ENCODE assay signal across 22 cellular contexts in the genomic region with DNA sequence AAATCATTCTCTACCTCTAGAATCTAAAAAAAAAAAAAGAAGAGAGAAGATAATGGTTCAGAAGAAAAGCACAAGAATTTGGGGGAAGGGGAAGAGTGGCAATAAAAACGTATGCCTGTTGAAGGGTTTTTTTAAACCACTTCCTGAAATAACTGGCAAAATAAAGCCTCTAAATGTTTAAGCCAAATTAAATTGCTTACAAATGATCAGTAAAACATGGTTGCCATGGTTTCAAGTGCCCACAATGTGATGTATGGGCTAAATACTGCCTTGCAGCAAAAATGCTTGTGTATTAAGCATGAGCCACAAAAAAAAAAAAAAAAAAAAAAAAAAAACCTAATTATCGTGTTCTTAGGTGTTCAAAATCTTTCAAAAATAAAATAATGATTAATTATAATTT.
DNase-seq lines count a peak whose midpoint lies in the region; ATAC-seq and TF ChIP-seq lines count a peak whose summit lies in the region.
"Had no signal": no experiment of that assay in that cellular context is flagged by ENCODE, and none has a peak within 500 bp of the region (broad histone marks: within the 10 kb centered on the region; RNA-seq: fewer than 3 reads in every experiment).

No MANE protein-coding gene starts in this region.

- H2AFZ ChIP-seq in SK-N-SH (ENCODE audit: low read depth) = peak overlapping the region; percentile 75; the same call in 1 of the 2 replicates
- H2AFZ ChIP-seq in hepatocyte = peak overlapping the region; percentile 25

- TF ChIP-seq CTCF in SK-N-SH (IDR thresholded peaks at IDR 0.05) (no peak), hepatocyte (IDR thresholded peaks at IDR 0.05; ENCODE audit: poor library complexity) (no peak), HFFc6 (IDR thresholded peaks at IDR 0.05) (no peak)

- CTCF ChIA-PET in SK-N-SH (lab: Yijun Ruan, JAX) = interaction anchor here (1.1 to 1.2 kb wide), 2 partner anchors 38 to 40 kb away, joined by 3 read pairs; no protein-coding TSS in a partner anchor

- POLR2A ChIA-PET in SK-N-SH (lab: Yijun Ruan, JAX) = interaction anchor here (0.5 kb wide), 1 partner anchor 1019 kb away, joined by 5 read pairs; no protein-coding TSS in a partner anchor

- H3K27ac Mint-ChIP-seq in HFFc6 = no peak overlapping the region
- H3K27ac Mint-ChIP-seq: CD4-positive, alpha-beta memory T cell; IgD-negative memory B cell; T-helper 1 cell treated with Interleukin-12 subunit alpha and Interleukin-12 subunit beta and Interleukin-4 antibody, amounts not matched to agents 30 μg/mL and 1 μg/mL, for 36 hours had no signal

- ATAC-seq in GM21737 (IDR thresholded peaks at IDR 0.05; ENCODE audit: unreplicated experiment) = no peak

- no peaks in the 10 kb centered on the region for H3F3A ChIP-seq in SK-N-SH (replicated peaks; ENCODE audit: insufficient read depth)

- no peaks in the 10 kb centered on the region for H3K79me2 ChIP-seq in SK-N-SH (ENCODE audit: insufficient read depth)
- no peaks in the 10 kb centered on the region for H3K79me2 ChIP-seq in hepatocyte

- H3K36me3 Mint-ChIP-seq in HFFc6 (ENCODE audit: low read depth) = no peaks in the 10 kb centered on the region; the same call in 1 of the 2 replicates
- H3K36me3 Mint-ChIP-seq: CD4-positive, alpha-beta memory T cell; IgD-negative memory B cell had no signal

- no peak overlapping the region for H3K27ac ChIP-seq in BLaER1
- peak overlapping the region; percentile 39 to 91; a peak in 3 of 4 replicates for H3K27ac ChIP-seq in SK-N-SH (ENCODE audit: low read depth in 2 of 2, low read length in 1 of 2)
- no peak overlapping the region for H3K27ac ChIP-seq in hepatocyte
- H3K27ac ChIP-seq: BLaER1 treated with 17β-estradiol and CSF1 and Interleukin-3, amounts not matched to agents 10 nM and 100 nM had no signal

- H3K27me3 Mint-ChIP-seq in HFFc6 (ENCODE audit: insufficient read depth) = peaks cover 20% of the 10 kb centered on the region

- H3K4me3 Mint-ChIP-seq in HFFc6 = no peak overlapping the region
- H3K4me3 Mint-ChIP-seq: CD4-positive, alpha-beta memory T cell; IgD-negative memory B cell; T-helper 1 cell treated with Interleukin-12 subunit alpha and Interleukin-12 subunit beta and Interleukin-4 antibody, amounts not matched to agents 30 μg/mL and 1 μg/mL, for 36 hours had no signal

- H3K36me3 ChIP-seq in BLaER1 (no peaks in the 10 kb centered on the region), SK-N-SH (replicated peaks in 1 of 2; ENCODE audit: control insufficient read depth in 1 of 2, insufficient read depth in 2 of 2, low read length in 1 of 2) (no peaks in the 10 kb centered on the region), hepatocyte (replicated peaks; ENCODE audit: insufficient read depth, low read depth) (no peaks in the 10 kb centered on the region)
- H3K36me3 ChIP-seq: BLaER1 treated with 17β-estradiol and CSF1 and Interleukin-3, amounts not matched to agents 10 nM and 100 nM had no signal

- H3K27me3 ChIP-seq in BLaER1 (no peaks in the 10 kb centered on the region), SK-N-SH (ENCODE audit: insufficient read depth) (no peaks in the 10 kb centered on the region), hepatocyte (no peaks in the 10 kb centered on the region)
- H3K27me3 ChIP-seq: BLaER1 treated with 17β-estradiol and CSF1 and Interleukin-3, amounts not matched to agents 10 nM and 100 nM had no signal

- no peaks in the 10 kb centered on the region; the same call in 1 of the 2 replicates for H3K4me1 Mint-ChIP-seq in HFFc6 (ENCODE audit: low read depth)
- H3K4me1 Mint-ChIP-seq: IgD-negative memory B cell had no signal

- DNase-seq in Jurkat, Clone E6-1 (ENCODE audit: low read depth, low spot score) = peak; percentile 73
- no peak for DNase-seq in SK-N-SH
- DNase-seq in hepatocyte (ENCODE audit: low spot score) = no peak
- no peak for DNase-seq in activated gamma-delta T cell (lab: John Stamatoyannopoulos, UW)
- no peak for DNase-seq in HFFc6
- DNase-seq: Caco-2; CD4-positive, alpha-beta memory T cell; GOT3; HCEC 1CT; MM.1S; NCI-H1092; NCI-H1436; NCI-H1930; NCI-H2171 treated with DMSO at 0.1 percent for 48 hours; NCI-H526 treated with DMSO at 0.1 percent for 48 hours; NK-92 treated with Interleukin-12 subunit alpha and Interleukin-12 subunit beta, amount 100 ng/mL, for 24 hours; SIG-M5 had no signal

- TF ChIP-seq RAD21 in SK-N-SH (IDR thresholded peaks at IDR 0.05; ENCODE audit: low read length) = no peak

- no peaks in the 10 kb centered on the region for H3K9me2 ChIP-seq in SK-N-SH
- H3K9me2 ChIP-seq in hepatocyte (replicated peaks; ENCODE audit: insufficient read depth) = no peaks in the 10 kb centered on the region

- peaks cover 5% of the 10 kb centered on the region; the same call in 1 of the 2 replicates for H3K9me3 Mint-ChIP-seq in HFFc6
- H3K9me3 Mint-ChIP-seq: CD4-positive, alpha-beta memory T cell; IgD-negative memory B cell; T-helper 1 cell treated with Interleukin-12 subunit alpha and Interleukin-12 subunit beta and Interleukin-4 antibody, amounts not matched to agents 30 μg/mL and 1 μg/mL, for 36 hours had no signal

- 0 out of 2 replicates have a peak, but pooled peaks cover 8% of the 10 kb centered on the region for H3K9me3 ChIP-seq in BLaER1
- no peaks in the 10 kb centered on the region for H3K9me3 ChIP-seq in SK-N-SH
- H3K9me3 ChIP-seq in hepatocyte (ENCODE audit: low read depth) = no peaks in the 10 kb centered on the region
- H3K9me3 ChIP-seq: Caco-2 had no signal

- H4K20me1 ChIP-seq in BLaER1 (no peaks in the 10 kb centered on the region), SK-N-SH (ENCODE audit: insufficient read depth) (no peaks in the 10 kb centered on the region), hepatocyte (ENCODE audit: insufficient read depth, poor library complexity, severe bottlenecking) (no peaks in the 10 kb centered on the region)
- H4K20me1 ChIP-seq: BLaER1 treated with 17β-estradiol and CSF1 and Interleukin-3, amounts not matched to agents 10 nM and 100 nM had no signal

- 28% methylated on average over 2 of the region's 2 CpGs for WGBS in SK-N-SH (ENCODE audit: low lambda C conversion rate)
- WGBS in hepatocyte (ENCODE audit: low lambda C conversion rate, missing lambda C conversion rate) = 36% methylated on average over 2 of the region's 2 CpGs

- H3K9ac ChIP-seq in BLaER1 (no peak overlapping the region), SK-N-SH (no peak overlapping the region)
- H3K9ac ChIP-seq: BLaER1 treated with 17β-estradiol and CSF1 and Interleukin-3, amounts not matched to agents 10 nM and 100 nM had no signal

- H3K4me1 ChIP-seq in BLaER1 = peaks cover 8% of the 10 kb centered on the region; the same call in 1 of the 2 replicates
- peaks cover 0 to 11% of the 10 kb centered on the region in 2 experiments; a peak in 3 of 4 replicates for H3K4me1 ChIP-seq in SK-N-SH (ENCODE audit: control insufficient read depth in 1 of 2, insufficient read depth in 2 of 2, low read depth in 1 of 2, low read length in 1 of 2)
- H3K4me1 ChIP-seq in hepatocyte (ENCODE audit: insufficient read depth) = no peaks in the 10 kb centered on the region
- H3K4me1 ChIP-seq: Caco-2 had no signal

- no peak for TF ChIP-seq EP300 in SK-N-SH (IDR thresholded peaks at IDR 0.05; ENCODE audit: borderline replicate concordance in 1 of 2, low read depth in 1 of 2, low read length in 1 of 2)

- H3K4me3 ChIP-seq in BLaER1 (no peak overlapping the region), SK-N-SH (ENCODE audit: low read depth in 2 of 2, low read length in 1 of 2) (no peak overlapping the region), hepatocyte (no peak overlapping the region)
- H3K4me3 ChIP-seq in Jurkat, Clone E6-1 (ENCODE audit: low read length) = no peak overlapping the region
- H3K4me3 ChIP-seq: BLaER1 treated with 17β-estradiol and CSF1 and Interleukin-3, amounts not matched to agents 10 nM and 100 nM had no signal

- H3K4me2 ChIP-seq in BLaER1 (0 out of 2 replicates have a peak overlapping the region, but pooled peaks have one; percentile 7), SK-N-SH (no peak overlapping the region), hepatocyte (no peak overlapping the region)

TF ChIP-seq in SK-N-SH, 30 proteins besides CTCF, POLR2A, EP300 and RAD21:
- no peak for TF ChIP-seq POLR2AphosphoS5 (IDR thresholded peaks at IDR 0.05; ENCODE audit: low read depth, low read length)
- no peak for TF ChIP-seq RFX5 (IDR thresholded peaks at IDR 0.05; ENCODE audit: low read length)
- TF ChIP-seq, protein P1, sequence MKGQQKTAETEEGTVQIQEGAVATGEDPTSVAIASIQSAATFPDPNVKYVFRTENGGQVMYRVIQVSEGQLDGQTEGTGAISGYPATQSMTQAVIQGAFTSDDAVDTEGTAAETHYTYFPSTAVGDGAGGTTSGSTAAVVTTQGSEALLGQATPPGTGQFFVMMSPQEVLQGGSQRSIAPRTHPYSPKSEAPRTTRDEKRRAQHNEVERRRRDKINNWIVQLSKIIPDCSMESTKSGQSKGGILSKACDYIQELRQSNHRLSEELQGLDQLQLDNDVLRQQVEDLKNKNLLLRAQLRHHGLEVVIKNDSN (IDR thresholded peaks at IDR 0.05; ENCODE audit: borderline replicate concordance, low read depth) = no peak
- no peak for TF ChIP-seq TCF12 (IDR thresholded peaks at IDR 0.05)

Comparison
In these comparisons a context has a peak if more than half of its experiments do, and no peak if none do; other contexts are left out.
1. H3K27ac ChIP-seq: peak in SK-N-SH (2 of 2); none in BLaER1 (single experiment) and hepatocyte (single experiment).